ENCODE assay signal across 10 cellular contexts in genomic region chr1:31376374-31377134, GRCh38. TPM values are rescaled to one million over a fixed set of nuclear protein-coding genes. Genes with fewer than 3 reads are reported as not detected.
DNase-seq lines count a peak whose midpoint lies in the region; ATAC-seq, FAIRE-seq and TF ChIP-seq lines count a peak whose summit lies in the region.
"Had no signal": no experiment of that assay in that cellular context is flagged by ENCODE, and none has a peak within 500 bp of the region (broad histone marks: within the 10 kb centered on the region; RNA-seq: fewer than 3 reads in every experiment).

No MANE protein-coding gene starts in this region.

- intact Hi-C loops in mammary epithelial cell (cut with micrococcal nuclease), result no loop called here
- intact Hi-C loops in pancreas (cut with DNase I), result no loop called here

- no peaks in the 10 kb centered on the region for H3K9me3 ChIP-seq in mammary epithelial cell (replicated peaks; ENCODE audit: insufficient read depth, low read length)
- no peaks in the 10 kb centered on the region for H3K9me3 ChIP-seq in pancreas
- no peaks in the 10 kb centered on the region for H3K9me3 ChIP-seq in effector memory CD4-positive, alpha-beta T cell (ENCODE audit: control insufficient read depth, low read length)

- H3K4me1 ChIP-seq in mammary epithelial cell (ENCODE audit: insufficient read depth, low read length), result peaks cover 11% of the 10 kb centered on the region
- H3K4me1 ChIP-seq in pancreas, result peaks cover 7 to 21% (median 7%) of the 10 kb centered on the region in 3 donors
- H3K4me1 ChIP-seq in effector memory CD4-positive, alpha-beta T cell (ENCODE audit: control insufficient read depth, insufficient read depth, low read length, poor library complexity, severe bottlenecking), result peaks cover 11% of the 10 kb centered on the region

- H2AFZ ChIP-seq in mammary epithelial cell (ENCODE audit: low read depth, low read length), result no peak overlapping the region

- DNase-seq in Ammon's horn (ENCODE audit: low spot score) (peak; percentile 96), NCI-H1105 (lab: John Stamatoyannopoulos, UW) (peak; percentile 4), mammary epithelial cell (peak; percentile 68), lung microvascular endothelial cell (ENCODE audit: low read depth in 2 of 2) (peak; percentile 24 to 91), pancreas (no peak)
- DNase-seq in effector memory CD4-positive, alpha-beta T cell, result no peak
- DNase-seq: foreskin melanocyte, GDM1 had no signal

- no peak for ATAC-seq in GM21390 (IDR thresholded peaks at IDR 0.05; ENCODE audit: unreplicated experiment)
- no peak for ATAC-seq in pancreas
- ATAC-seq in activated CD4-positive, CD25-positive, alpha-beta regulatory T cell treated with anti-CD3 and anti-CD28 coated beads, Interleukin-2, amount 50 U/mL, for 24 hours, result no peak

- in situ Hi-C loops in mammary epithelial cell (cut with MboI; ENCODE audit: low sequenced_read_pairs in 2 of 2), result no loop called here

- H3K36me3 ChIP-seq in mammary epithelial cell (ENCODE audit: insufficient read depth, low read length) (no peaks in the 10 kb centered on the region), pancreas (no peaks in the 10 kb centered on the region)
- H3K36me3 ChIP-seq in effector memory CD4-positive, alpha-beta T cell (ENCODE audit: control insufficient read depth, insufficient read depth, low read length), result no peaks in the 10 kb centered on the region

- H3K27ac ChIP-seq in mammary epithelial cell (ENCODE audit: insufficient read depth, low read depth, low read length) (no peak overlapping the region), pancreas (no peak overlapping the region)
- H3K27ac ChIP-seq in effector memory CD4-positive, alpha-beta T cell (ENCODE audit: insufficient read depth, low read length, poor library complexity, severe bottlenecking), result no peak overlapping the region

- H3K4me2 ChIP-seq in mammary epithelial cell (ENCODE audit: insufficient read depth, low read depth, low read length), result no peak overlapping the region

- no peak overlapping the region for H3K4me3 ChIP-seq in mammary epithelial cell (replicated peaks in 1 of 3; ENCODE audit: insufficient read depth in 1 of 3, low read depth in 2 of 3, low read length in 3 of 3)
- no peak overlapping the region for H3K4me3 ChIP-seq in pancreas
- H3K4me3 ChIP-seq in effector memory CD4-positive, alpha-beta T cell (ENCODE audit: insufficient read depth, low read depth, low read length, poor library complexity, severe bottlenecking), result no peak overlapping the region

- no peak for FAIRE-seq in pancreas (lab: Jason Lieb, UNC)

- no peak for TF ChIP-seq CTCF in mammary epithelial cell (conservative IDR thresholded peaks at IDR 0.05 in 1 of 2, IDR thresholded peaks at IDR 0.05 in 1 of 2; ENCODE audit: extremely low read depth in 1 of 2, insufficient read depth in 1 of 2, low read depth in 1 of 2, low read length in 2 of 2)
- no peak for TF ChIP-seq CTCF in pancreas (IDR thresholded peaks at IDR 0.05)

- no peaks in the 10 kb centered on the region for H3K79me2 ChIP-seq in mammary epithelial cell (ENCODE audit: insufficient read depth, low read length)

- H4K20me1 ChIP-seq in mammary epithelial cell (ENCODE audit: insufficient read depth, low read length), result no peaks in the 10 kb centered on the region

- no peaks in the 10 kb centered on the region for H3K27me3 ChIP-seq in mammary epithelial cell (ENCODE audit: insufficient read depth, low read length)
- no peaks in the 10 kb centered on the region for H3K27me3 ChIP-seq in pancreas
- no peaks in the 10 kb centered on the region for H3K27me3 ChIP-seq in effector memory CD4-positive, alpha-beta T cell (replicated peaks; ENCODE audit: control insufficient read depth, insufficient read depth, low read length, poor library complexity, severe bottlenecking)

- WGBS in mammary epithelial cell (ENCODE audit: low coverage, missing lambda C conversion rate), result 94% methylated on average over 8 of the region's 8 CpGs
- 82 to 89% methylated on average over 8 of the region's 8 CpGs for WGBS in pancreas, 2 donors

- CTCF ChIA-PET in mammary epithelial cell (lab: Charles Lee; ENCODE audit: low non-redundant PET), result no interaction called here

- no peak overlapping the region for H3K9ac ChIP-seq in mammary epithelial cell (ENCODE audit: insufficient read depth, low read length)

- dilution Hi-C loops in mammary epithelial cell (cut with HindIII; ENCODE audit: low sequenced_read_pairs), result no loop called here

- no TSS peak for BruUV-seq in mammary epithelial cell (replicated peaks; lab: Mats Ljungman, UMichigan)

RNA-seq across cellular contexts. Expression of gene FABP3, which starts 3.7 kb away (rescaled TPM):
- under 1 TPM in 1 of 2 donors, not detected in 1; 0.33 TPM for total RNA-seq in mammary epithelial cell
- polyA plus RNA-seq in mammary epithelial cell, result 0.24 TPM
- not detected for polyA minus RNA-seq in mammary epithelial cell
- total RNA-seq in lung microvascular endothelial cell, result 0.20 and 0.87 TPM in 2 replicates
- total RNA-seq in pancreas, result 1 to 10 TPM in 3 of 6 donors, under 1 TPM in 1, not detected in 2; 0.72 to 3.6 (median 1.7) TPM
- 1 to 10 TPM; 4.6 to 5.4 TPM for polyA plus RNA-seq in pancreas

RNA-seq across cellular contexts. Expression of gene SERINC2, which starts 36.5 kb away (rescaled TPM):
- total RNA-seq in mammary epithelial cell (100 to 1,000 TPM; 230 to 583 TPM), lung microvascular endothelial cell (5.2 and 9.1 TPM in 2 replicates), pancreas (10 to 100 TPM in 5 of 6 donors, 1 to 10 TPM in 1; 8.8 to 38.9 (median 15.4) TPM)
- polyA plus RNA-seq in mammary epithelial cell (737 TPM), pancreas (10 to 100 TPM; 29.9 to 36.4 TPM)
- polyA minus RNA-seq in mammary epithelial cell, result 521 TPM

Comparison
In these comparisons a context has a peak if more than half of its experiments do, and no peak if none do; other contexts are left out.
1. DNase-seq: peak in Ammon's horn (single experiment), NCI-H1105 (single experiment), mammary epithelial cell (single experiment) and lung microvascular endothelial cell (2 of 2); none in pancreas (0 of 6) and effector memory CD4-positive, alpha-beta T cell (0 of 3).
2. RNA of gene SERINC2, which starts 36.5 kb away (total RNA-seq): 230 to 583 TPM in mammary epithelial cell; 8.8 to 38.9 TPM in pancreas and 5.2 to 9.1 TPM in lung microvascular endothelial cell; every median in the first group is over 4 times any median in the second.